8 cellular contexts compared by ENCODE assay signal in genomic region chr2:161077367-161078210, GRCh38.
DNase-seq lines count a peak whose midpoint lies in the region; ATAC-seq and TF ChIP-seq lines count a peak whose summit lies in the region.

No MANE protein-coding gene starts in this region.

- no peaks in the 10 kb centered on the region for H3K9me3 ChIP-seq in left ventricle myocardium inferior (replicated peaks)

- H3K4me3 ChIP-seq in left ventricle myocardium inferior, result no peak overlapping the region

- H3K4me1 ChIP-seq in left ventricle myocardium inferior, result peaks cover 16% of the 10 kb centered on the region

- H3K27ac ChIP-seq in left ventricle myocardium inferior (replicated peaks), result peak overlapping the region; percentile 61

- DNase-seq in EL (peak; percentile 47), M059J (ENCODE audit: low read depth) (peak; percentile 65), activated T-cell treated with anti-CD3 and anti-CD28 coated beads for 1 hour (ENCODE audit: low read depth) (peak; percentile 12), left ventricle myocardium inferior (no peak), posterior vena cava (ENCODE audit: low spot score) (no peak), HPDE6-E6E7 (ENCODE audit: extremely low spot score) (no peak)
- DNase-seq in stimulated activated CD8-positive, alpha-beta memory T cell treated with anti-CD3 and anti-CD28 coated beads, Interleukin-15, amount 100 ng/mL, for 1 hour (ENCODE audit: low read depth), result peak; percentile 25

- no peaks in the 10 kb centered on the region for H3K27me3 ChIP-seq in left ventricle myocardium inferior (ENCODE audit: low read depth)

- no peak for TF ChIP-seq CTCF in left ventricle myocardium inferior (IDR thresholded peaks at IDR 0.05; ENCODE audit: borderline replicate concordance)

- peak; percentile 86 for ATAC-seq in GM21786 (IDR thresholded peaks at IDR 0.05; ENCODE audit: unreplicated experiment)

- intact Hi-C loops in left ventricle myocardium inferior (cut with micrococcal nuclease), result no loop called here
- intact Hi-C loops in posterior vena cava (cut with DNase I), result no loop called here

- no peaks in the 10 kb centered on the region for H3K36me3 ChIP-seq in left ventricle myocardium inferior

Comparison
In these comparisons a context has a peak if more than half of its experiments do, and no peak if none do; other contexts are left out.
1. DNase-seq: peak in EL (single experiment), M059J (single experiment), activated T-cell treated with anti-CD3 and anti-CD28 coated beads for 1 hour (single experiment) and stimulated activated CD8-positive, alpha-beta memory T cell treated with anti-CD3 and anti-CD28 coated beads, Interleukin-15, amount 100 ng/mL, for 1 hour (single experiment); none in left ventricle myocardium inferior (single experiment), posterior vena cava (single experiment) and HPDE6-E6E7 (single experiment).